Comparison of ENCODE assay signal across 14 cellular contexts in the genomic region with DNA sequence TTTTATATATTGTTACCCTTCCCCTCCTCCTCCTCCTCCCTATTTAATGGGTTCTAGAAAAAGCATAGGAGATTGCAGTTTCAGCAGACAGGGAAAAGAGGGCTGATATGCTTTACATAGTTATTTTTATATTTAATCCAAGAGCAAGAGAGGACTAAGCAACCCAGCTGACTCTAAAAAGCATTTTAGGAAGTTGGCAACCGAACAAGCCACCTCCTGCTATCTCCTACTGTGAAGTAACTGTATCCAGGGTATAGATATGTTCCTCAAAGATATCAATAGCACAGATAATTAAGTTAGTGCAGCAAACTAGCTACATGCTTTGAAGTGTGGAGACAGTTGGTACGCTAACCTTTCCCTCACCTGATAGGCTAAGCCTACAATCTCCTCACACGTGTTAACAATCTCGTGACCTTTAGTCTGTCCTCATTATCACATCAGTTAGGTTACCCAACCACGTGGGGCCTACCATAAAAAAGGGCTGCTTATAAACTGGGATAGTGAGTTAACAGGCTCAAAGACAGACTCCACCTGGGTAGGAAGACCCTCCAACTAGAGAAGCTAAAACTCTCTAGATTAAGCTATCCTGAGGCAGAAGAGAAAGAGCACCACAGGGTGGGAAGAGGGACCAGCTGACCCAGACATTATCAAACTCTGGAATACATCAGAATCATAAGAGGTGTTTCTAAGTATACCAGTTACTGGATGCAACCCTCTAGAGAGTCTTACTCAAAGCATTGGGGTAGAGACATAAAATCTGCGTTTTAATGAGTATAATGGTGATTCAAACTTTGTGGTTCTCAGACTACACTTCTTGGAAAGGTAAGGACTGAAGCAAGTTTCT.
"Had no signal": no experiment of that assay in that cellular context is flagged by ENCODE, and none has a peak within 500 bp of the region (broad histone marks: within the 10 kb centered on the region; RNA-seq: fewer than 3 reads in every experiment).

No MANE protein-coding gene starts in this region.

- H3K27me3 ChIP-seq: dorsolateral prefrontal cortex, tibial nerve, vagina had no signal

- H3K4me3 ChIP-seq: dorsolateral prefrontal cortex, tibial nerve, vagina had no signal

- ATAC-seq: activated CD4-positive, alpha-beta T cell treated with anti-CD3 and anti-CD28 coated beads for 36 hours; activated naive CD4-positive, alpha-beta T cell treated with anti-CD3 and anti-CD28 coated beads, Interleukin-2, amount 50 U/mL, for 72 hours; natural killer cell had no signal

- H3K4me1 Mint-ChIP-seq: activated CD4-positive, alpha-beta T cell treated with anti-CD3 and anti-CD28 coated beads for 36 hours; natural killer cell had no signal

- H3K9me3 ChIP-seq: vagina had no signal

- H3K4me3 Mint-ChIP-seq: activated CD4-positive, alpha-beta T cell treated with anti-CD3 and anti-CD28 coated beads for 36 hours; natural killer cell had no signal

- H3K36me3 ChIP-seq: tibial nerve, vagina had no signal

- DNase-seq: activated CD4-positive, alpha-beta T cell treated with anti-CD3 and anti-CD28 coated beads for 36 hours; activated CD4-positive, alpha-beta T cell treated with anti-CD3 and anti-CD28 coated beads, Interleukin-2, amount 50 U/mL, for 48 hours; activated gamma-delta T cell treated with Interleukin-2 at 50 U/mL for 16 hours; dorsolateral prefrontal cortex; foreskin fibroblast; kidney; natural killer cell; nucleus accumbens; stimulated activated CD4-positive, alpha-beta T cell treated with anti-CD3 and anti-CD28 coated beads, Interleukin-2, amount 100 ng/mL, for 24 hours; stimulated activated naive CD4-positive, alpha-beta T cell treated with Interleukin-2 at 50 U/mL for 16 hours had no signal

- H3K4me1 ChIP-seq: tibial nerve, vagina had no signal

- H3K27me3 Mint-ChIP-seq: activated CD4-positive, alpha-beta T cell treated with anti-CD3 and anti-CD28 coated beads for 36 hours had no signal

- H3K27ac ChIP-seq: dorsolateral prefrontal cortex, epithelial cell of prostate, tibial nerve, vagina had no signal

- H3K27ac Mint-ChIP-seq: activated CD4-positive, alpha-beta T cell treated with anti-CD3 and anti-CD28 coated beads for 36 hours; activated naive CD4-positive, alpha-beta T cell treated with anti-CD3 and anti-CD28 coated beads, Interleukin-2, amount 50 U/mL, for 72 hours; natural killer cell had no signal

- H3K36me3 Mint-ChIP-seq: activated naive CD4-positive, alpha-beta T cell treated with anti-CD3 and anti-CD28 coated beads, Interleukin-2, amount 50 U/mL, for 72 hours; natural killer cell had no signal
